In the genomic region with DNA sequence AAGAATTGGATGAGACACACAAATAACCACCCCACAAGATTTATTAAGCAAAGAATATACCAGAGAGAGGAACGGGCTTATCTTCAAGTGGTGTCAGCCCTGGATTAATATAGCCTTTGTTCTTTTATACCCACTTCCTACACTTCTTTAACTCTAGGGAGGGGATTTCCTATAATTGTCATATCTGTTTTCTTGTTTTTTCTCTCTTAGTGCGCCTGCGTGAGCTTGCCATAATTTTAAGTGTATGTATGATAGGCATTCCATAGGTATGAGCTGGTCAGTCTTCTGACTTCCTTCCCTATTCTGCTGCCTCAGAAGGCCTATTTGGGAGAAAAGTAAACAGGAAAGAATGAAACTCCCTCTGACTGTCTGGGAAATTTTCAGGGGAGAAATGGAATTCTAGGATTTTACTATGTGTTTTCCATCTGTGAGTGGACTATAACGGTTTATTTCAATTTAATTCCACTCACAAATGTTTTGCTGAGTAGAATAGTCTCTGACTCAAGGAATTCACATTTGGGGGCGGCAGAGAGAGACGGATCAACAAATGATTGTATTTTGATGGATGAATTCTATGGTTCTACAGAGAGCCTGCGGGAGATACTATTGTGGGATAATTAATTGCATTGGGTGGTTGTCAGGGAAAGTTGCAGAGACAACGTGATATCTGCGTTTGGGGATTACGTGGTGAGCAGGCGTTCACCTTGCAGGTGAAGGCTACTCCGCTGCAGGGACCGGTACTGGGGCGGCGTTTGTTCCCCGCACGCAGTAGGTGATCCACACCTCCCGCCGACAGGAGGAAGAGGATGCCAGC, we compare ENCODE assay signal across 8 cellular contexts. TPM values are rescaled to one million over a fixed set of nuclear protein-coding genes. Genes with fewer than 3 reads are reported as not detected.
A peak's percentile ranks its signal among the peaks of the same experiment; 100 is the strongest.
DNase-seq lines count a peak whose midpoint lies in the region; ATAC-seq and TF ChIP-seq lines count a peak whose summit lies in the region.

No MANE protein-coding gene starts in this region.

- peaks cover 15% of the 10 kb centered on the region for H3K36me3 Mint-ChIP-seq in activated CD8-positive, alpha-beta T cell treated with anti-CD3 and anti-CD28 coated beads, Interleukin-2, amount 10 ng/mL, durations not matched to agents 7 days and 5 days (ENCODE audit: low read depth)

- peak overlapping the region; percentile 92 for H3K27ac ChIP-seq in fibroblast of lung (ENCODE audit: insufficient read depth, low read length)

- H3K4me1 Mint-ChIP-seq in activated CD8-positive, alpha-beta T cell treated with anti-CD3 and anti-CD28 coated beads, Interleukin-2, amount 10 ng/mL, durations not matched to agents 7 days and 5 days (ENCODE audit: low read depth): peaks cover 31% of the 10 kb centered on the region

- CTCF ChIA-PET in activated CD8-positive, alpha-beta T cell treated with anti-CD3 and anti-CD28 coated beads, Interleukin-2, amount 10 ng/mL, durations not matched to agents 7 days and 5 days (lab: Charles Lee): interaction anchor here (0.7 to 3.2 kb wide), 36 partner anchors 8 to 1029 kb away, joined by 3 to 36 read pairs (median 6); partner anchors contain the start of genes AASDH, EXOC1, NOA1 and PAICS

- no peaks in the 10 kb centered on the region for H4K20me1 ChIP-seq in fibroblast of lung (ENCODE audit: control insufficient read depth, extremely low read depth, insufficient read depth, low read length)

- POLR2A ChIA-PET in activated CD8-positive, alpha-beta T cell treated with anti-CD3 and anti-CD28 coated beads, Interleukin-2, amount 10 ng/mL, durations not matched to agents 7 days and 5 days (lab: Charles Lee): interaction anchor here (0.6 to 1.8 kb wide), 8 partner anchors 42 to 1031 kb away, joined by 3 to 8 read pairs (median 5); partner anchors contain the start of genes AASDH, EXOC1, POLR2B and REST

- H3K9me3 ChIP-seq in fibroblast of lung (ENCODE audit: control insufficient read depth, insufficient read depth, low read depth, low read length): no peaks in the 10 kb centered on the region

- H2AFZ ChIP-seq in fibroblast of lung (ENCODE audit: low read length): peak overlapping the region; percentile 75

- H3K27ac Mint-ChIP-seq in activated CD8-positive, alpha-beta T cell treated with anti-CD3 and anti-CD28 coated beads, Interleukin-2, amount 10 ng/mL, durations not matched to agents 7 days and 5 days: peak overlapping the region; percentile 97

- H3K4me2 ChIP-seq in fibroblast of lung (ENCODE audit: extremely low read depth, insufficient read depth, low read length): peak overlapping the region; percentile 95

- H3K4me1 ChIP-seq in fibroblast of lung (ENCODE audit: control insufficient read depth, extremely low read depth, insufficient read depth, low read length): peaks cover 3% of the 10 kb centered on the region

- H3K27me3 Mint-ChIP-seq in activated CD8-positive, alpha-beta T cell treated with anti-CD3 and anti-CD28 coated beads, Interleukin-2, amount 10 ng/mL, durations not matched to agents 7 days and 5 days (ENCODE audit: low read depth): no peaks in the 10 kb centered on the region

- H3K4me3 ChIP-seq in fibroblast of lung (replicated peaks in 1 of 4; ENCODE audit: control extremely low read depth in 1 of 4, insufficient read depth in 1 of 4, low read depth in 3 of 4, low read length in 4 of 4): peak overlapping the region; percentile 70 to 83 (median 80)

- no peak for TF ChIP-seq CTCF in fibroblast of lung (conservative IDR thresholded peaks at IDR 0.05 in 1 of 2, IDR thresholded peaks at IDR 0.05 in 1 of 2; ENCODE audit: low read depth in 1 of 2, low read length in 2 of 2)
- no peak for TF ChIP-seq CTCF in omental fat pad (IDR thresholded peaks at IDR 0.05)

- H3K79me2 ChIP-seq in fibroblast of lung (ENCODE audit: control insufficient read depth, insufficient read depth, low read length): peaks cover 20% of the 10 kb centered on the region

- no peaks in the 10 kb centered on the region for H3K27me3 ChIP-seq in fibroblast of lung (ENCODE audit: control insufficient read depth, insufficient read depth, low read length)

- peak overlapping the region; percentile 76 for H3K4me3 Mint-ChIP-seq in activated CD8-positive, alpha-beta T cell treated with anti-CD3 and anti-CD28 coated beads, Interleukin-2, amount 10 ng/mL, durations not matched to agents 7 days and 5 days

- peak overlapping the region; percentile 89 for H3K9ac ChIP-seq in fibroblast of lung (ENCODE audit: insufficient read depth, low read length)

- H3K36me3 ChIP-seq in fibroblast of lung (ENCODE audit: control insufficient read depth, insufficient read depth, low read length): no peaks in the 10 kb centered on the region

- ATAC-seq in GM21390 (IDR thresholded peaks at IDR 0.05; ENCODE audit: unreplicated experiment) (peak; percentile 14), omental fat pad (ENCODE audit: low FRiP score) (peak; percentile 67)
- ATAC-seq in activated CD8-positive, alpha-beta T cell treated with anti-CD3 and anti-CD28 coated beads, Interleukin-2, amount 10 ng/mL, durations not matched to agents 7 days and 5 days: no peak

- DNase-seq in CD1c-positive myeloid dendritic cell (ENCODE audit: extremely low spot score): peak; percentile 84
- DNase-seq in M059J (ENCODE audit: low read depth): peak; percentile 85
- peak; percentile 34 for DNase-seq in activated CD8-positive, alpha-beta T cell treated with anti-CD3 and anti-CD28 coated beads, Interleukin-2, amount 10 ng/mL, durations not matched to agents 7 days and 5 days
- peak; percentile 95 for DNase-seq in fibroblast of lung (ENCODE audit: low read depth in 2 of 2)
- DNase-seq in omental fat pad (ENCODE audit: low spot score): no peak
- DNase-seq in cerebellum (ENCODE audit: low spot score): no peak
- DNase-seq in NCI-H1105 treated with DMSO at 0.1 percent for 48 hours (lab: John Stamatoyannopoulos, UW): no peak

- no peaks in the 10 kb centered on the region for H3K9me3 Mint-ChIP-seq in activated CD8-positive, alpha-beta T cell treated with anti-CD3 and anti-CD28 coated beads, Interleukin-2, amount 10 ng/mL, durations not matched to agents 7 days and 5 days (ENCODE audit: insufficient read depth)

RNA-seq across cellular contexts. Expression of gene CEP135, which starts 0.6 kb away (rescaled TPM):
- total RNA-seq in M059J (2014; rRNA removed; shearing (Covaris generic)): 2.6 and 2.8 TPM in 2 replicates
- total RNA-seq in activated CD8-positive, alpha-beta T cell treated with anti-CD3 and anti-CD28 coated beads, Interleukin-2, amount 10 ng/mL, durations not matched to agents 7 days and 5 days: 10 to 100 TPM; 16.4 to 17.0 TPM
- 5.9 and 6.4 TPM in 2 replicates for total RNA-seq in fibroblast of lung
- polyA plus RNA-seq in fibroblast of lung: 4.6 and 5.8 TPM in 2 replicates
- 2.2 and 3.4 TPM in 2 replicates for polyA plus RNA-seq in fibroblast of lung (2012)
- polyA minus RNA-seq in fibroblast of lung (ENCODE audit: low replicate concordance): 0.37 TPM in 1 of 2 replicates, not detected in the other
- total RNA-seq in omental fat pad: 10 to 100 TPM in 1 of 4 donors, 1 to 10 TPM in 3; 5.1 to 12.9 (median 8.1) TPM
- 24.0 TPM for total RNA-seq in cerebellum

Comparison
In these comparisons a context has a peak if more than half of its experiments do, and no peak if none do; other contexts are left out.
1. DNase-seq: peak in CD1c-positive myeloid dendritic cell (single experiment), M059J (single experiment), activated CD8-positive, alpha-beta T cell treated with anti-CD3 and anti-CD28 coated beads, Interleukin-2, amount 10 ng/mL, durations not matched to agents 7 days and 5 days (single experiment) and fibroblast of lung (2 of 2); none in omental fat pad (single experiment), cerebellum (single experiment) and NCI-H1105 treated with DMSO at 0.1 percent for 48 hours (single experiment).